Comparison of ENCODE assay signal across 16 cellular contexts in genomic region chrX:13479452-13479813, GRCh38.
A peak's percentile ranks its signal among the peaks of the same experiment; 100 is the strongest.
DNase-seq lines count a peak whose midpoint lies in the region; ATAC-seq and TF ChIP-seq lines count a peak whose summit lies in the region.
"Had no signal": no experiment of that assay in that cellular context is flagged by ENCODE, and none has a peak within 500 bp of the region (broad histone marks: within the 10 kb centered on the region; RNA-seq: fewer than 3 reads in every experiment).

No MANE protein-coding gene starts in this region.

- H3K36me3 Mint-ChIP-seq in neural crest cell (ENCODE audit: low read depth) = no peaks in the 10 kb centered on the region
- H3K36me3 Mint-ChIP-seq: CD4-positive, alpha-beta memory T cell had no signal

- peaks cover 18% of the 10 kb centered on the region for H3K9me3 Mint-ChIP-seq in neural crest cell
- H3K9me3 Mint-ChIP-seq: HFFc6 had no signal

- ATAC-seq in Right ventricle myocardium superior (ENCODE audit: poor library complexity) (peak; percentile 85), left cardiac atrium (peak; percentile 64 to 67), GM21529 (IDR thresholded peaks at IDR 0.05; ENCODE audit: unreplicated experiment) (no peak)
- ATAC-seq: HepG2 had no signal

- H3K4me3 Mint-ChIP-seq in neural crest cell = no peak overlapping the region
- H3K4me3 Mint-ChIP-seq: B cell; CD4-positive, alpha-beta memory T cell; HFFc6 had no signal

- H3K27me3 Mint-ChIP-seq in neural crest cell (ENCODE audit: low read depth) = no peaks in the 10 kb centered on the region
- H3K27me3 Mint-ChIP-seq: B cell; CD4-positive, alpha-beta memory T cell had no signal

- H3K4me1 Mint-ChIP-seq in neural crest cell = peaks cover 4% of the 10 kb centered on the region

- peak overlapping the region; percentile 13 for H3K27ac Mint-ChIP-seq in neural crest cell (ENCODE audit: unreplicated experiment)
- H3K27ac Mint-ChIP-seq: B cell, HFFc6 had no signal

- no peaks in the 10 kb centered on the region for H3K27me3 ChIP-seq in right atrium auricular region

- no peak for DNase-seq in Right ventricle myocardium superior
- DNase-seq in right atrium auricular region (ENCODE audit: low spot score) = no peak
- no peak for DNase-seq in left cardiac atrium
- no peak for DNase-seq in neural crest cell (ENCODE audit: low read depth, low spot score)
- no peak for DNase-seq in NCI-H2196 (lab: John Stamatoyannopoulos, UW; ENCODE audit: unreplicated experiment)
- no peak for DNase-seq in mucosa of gallbladder (ENCODE audit: low spot score)
- DNase-seq: 8988T; C1 segment of cervical spinal cord; CD4-positive, alpha-beta memory T cell; DMS79 treated with DMSO at 0.1 percent for 48 hours; EL; HCEC 1CT; HFFc6 had no signal

- intact Hi-C loops in Right ventricle myocardium superior (cut with DNase I) (no loop called here), left cardiac atrium (cut with DNase I) (no loop called here)

- no peak for TF ChIP-seq CTCF in right atrium auricular region (IDR thresholded peaks at IDR 0.05)
- no peak for TF ChIP-seq CTCF in neural crest cell (conservative IDR thresholded peaks at IDR 0.05)

- H3K9me3 ChIP-seq in right atrium auricular region = no peaks in the 10 kb centered on the region

- no peak overlapping the region for H3K27ac ChIP-seq in right atrium auricular region

- H3K4me3 ChIP-seq in right atrium auricular region = no peak overlapping the region

- H3K4me1 ChIP-seq in right atrium auricular region = peaks cover 0 to 11% of the 10 kb centered on the region in 2 donors

- no peaks in the 10 kb centered on the region for H3K36me3 ChIP-seq in right atrium auricular region
